In genomic region chr7:116214921-116215320, GRCh38 we compare ENCODE assay signal across 18 cellular contexts. TPM values are rescaled to one million over a fixed set of nuclear protein-coding genes. Genes with fewer than 3 reads are reported as not detected.
DNase-seq lines count a peak whose midpoint lies in the region; ATAC-seq, FAIRE-seq and TF ChIP-seq lines count a peak whose summit lies in the region.
"Had no signal": no experiment of that assay in that cellular context is flagged by ENCODE, and none has a peak within 500 bp of the region (broad histone marks: within the 10 kb centered on the region; RNA-seq: fewer than 3 reads in every experiment).

No MANE protein-coding gene starts in this region.

- peaks cover 80% of the 10 kb centered on the region for H3K4me1 Mint-ChIP-seq in activated T-cell treated with anti-CD3 and anti-CD28 coated beads, Interleukin-2, amount 50 U/mL, for 72 hours (ENCODE audit: low read depth)
- H3K4me1 Mint-ChIP-seq in activated B cell treated with CpG ODN at 0.5 μM for 24 hours, result peaks cover 77% of the 10 kb centered on the region

- H3K9me3 ChIP-seq in endothelial cell of umbilical vein (replicated peaks; ENCODE audit: control insufficient read depth, insufficient read depth, low read length) (no peaks in the 10 kb centered on the region), thoracic aorta (no peaks in the 10 kb centered on the region)
- H3K9me3 ChIP-seq: lower lobe of right lung, upper lobe of right lung had no signal

- dilution Hi-C loops in endothelial cell of umbilical vein (cut with MboI; ENCODE audit: extremely low pct_ligation_motif_present, low sequenced_read_pairs), result no loop called here

- no peak for ATAC-seq in activated T-cell treated with anti-CD3 and anti-CD28 coated beads, Interleukin-2, amount 50 U/mL, for 72 hours (replicated peaks in 1 of 2)
- ATAC-seq in activated B cell treated with CpG ODN at 0.5 μM for 24 hours (ENCODE audit: low read depth), result no peak
- ATAC-seq in thoracic aorta (ENCODE audit: insufficient number of reproducible peaks, low FRiP score, low read depth), result no peak
- ATAC-seq: lower lobe of right lung, upper lobe of right lung had no signal

- H3K36me3 ChIP-seq in endothelial cell of umbilical vein (ENCODE audit: control insufficient read depth in 2 of 2, extremely low read depth in 1 of 2, insufficient read depth in 2 of 2, low read length in 2 of 2) (no peaks in the 10 kb centered on the region), thoracic aorta (no peaks in the 10 kb centered on the region)
- H3K36me3 ChIP-seq: lower lobe of right lung, upper lobe of right lung had no signal

- FAIRE-seq in endothelial cell of umbilical vein (lab: Jason Lieb, UNC), result no peak
- FAIRE-seq: RCC 7860 had no signal

- TF ChIP-seq CTCF in activated B cell treated with CpG ODN at 0.5 μM for 24 hours (IDR thresholded peaks at IDR 0.05) (no peak), endothelial cell of umbilical vein (IDR thresholded peaks at IDR 0.05; ENCODE audit: extremely low read depth in 1 of 2, insufficient read depth in 1 of 2, low read depth in 1 of 2, low read length in 2 of 2) (no peak), thoracic aorta (IDR thresholded peaks at IDR 0.05) (no peak)

- no peaks in the 10 kb centered on the region for H3K27me3 ChIP-seq in endothelial cell of umbilical vein (ENCODE audit: control insufficient read depth in 2 of 2, insufficient read depth in 2 of 2, low read length in 2 of 2)
- H3K27me3 ChIP-seq in thoracic aorta (replicated peaks; ENCODE audit: insufficient read depth), result no peaks in the 10 kb centered on the region
- H3K27me3 ChIP-seq: upper lobe of right lung had no signal

- DNase-seq in activated T-cell treated with anti-CD3 and anti-CD28 coated beads, Interleukin-2, amount 50 U/mL, for 72 hours, result no peak
- no peak for DNase-seq in activated T-cell treated with anti-CD3 and anti-CD28 coated beads, Interleukin-2, amount 50 U/mL, for 1 hour
- DNase-seq in activated B cell treated with CpG ODN at 0.5 μM for 24 hours (no peak), endothelial cell of umbilical vein (ENCODE audit: low read depth, low spot score) (no peak), thoracic aorta (ENCODE audit: low spot score) (no peak), cortex of kidney (lab: John Stamatoyannopoulos, UW) (no peak), DMS79 treated with DMSO at 0.1 percent for 48 hours (lab: John Stamatoyannopoulos, UW) (no peak), NCI-H226 (no peak)
- DNase-seq: DMS153; foreskin fibroblast; lower lobe of right lung; NCI-H187 treated with DMSO at 0.1 percent for 48 hours; NCI-H526; nephron progenitor cell; stimulated activated CD4-positive, alpha-beta T cell treated with anti-CD3 and anti-CD28 coated beads, Interleukin-1b, Interleukin-23, amount 100 ng/mL, for 48 hours; upper lobe of right lung had no signal

- POLR2A ChIA-PET in activated B cell treated with CpG ODN at 0.5 μM for 24 hours (lab: Charles Lee), result interaction anchor here (1.3 kb wide), 1 partner anchor 9 kb away, joined by 5 read pairs; no protein-coding TSS in a partner anchor
- POLR2A ChIA-PET in endothelial cell of umbilical vein (lab: Charles Lee), result no interaction called here

- CTCF ChIA-PET in activated B cell treated with CpG ODN at 0.5 μM for 24 hours (lab: Charles Lee), result interaction anchor here (1.4 kb wide), 1 partner anchor 41 kb away, joined by 3 read pairs; no protein-coding TSS in a partner anchor
- CTCF ChIA-PET in endothelial cell of umbilical vein (lab: Charles Lee), result interaction anchor here (5.2 kb wide), 1 partner anchor 35 kb away, joined by 26 read pairs; no protein-coding TSS in a partner anchor

- H3K79me2 ChIP-seq in endothelial cell of umbilical vein (ENCODE audit: control insufficient read depth, insufficient read depth, low read length), result peaks cover 76% of the 10 kb centered on the region

- H3K9me3 Mint-ChIP-seq in activated T-cell treated with anti-CD3 and anti-CD28 coated beads, Interleukin-2, amount 50 U/mL, for 72 hours, result no peaks in the 10 kb centered on the region
- no peaks in the 10 kb centered on the region for H3K9me3 Mint-ChIP-seq in activated B cell treated with CpG ODN at 0.5 μM for 24 hours
- H3K9me3 Mint-ChIP-seq: activated T-helper 2 cell treated with anti-CD3 and anti-CD28 coated beads, Interferon-gamma antibody, Interleukin-2, Interleukin-4, amounts not matched to agents 10 μg/mL and 5 μg/mL and 100 μg/mL, durations not matched to agents 14 hours and 24 hours and 36 hours; nephron progenitor cell had no signal

- intact Hi-C loops in activated B cell treated with CpG ODN at 0.5 μM for 24 hours (cut with micrococcal nuclease) (loop anchor here (5.0 kb wide), 1 partner anchor 1293 kb away; the partner anchor contains the start of gene MDFIC), endothelial cell of umbilical vein (cut with micrococcal nuclease) (loop anchor here (5.0 to 10.0 kb wide), 2 partner anchors 460 to 657 kb away; partner anchors contain the start of gene MET)

- H3K36me3 Mint-ChIP-seq in activated T-cell treated with anti-CD3 and anti-CD28 coated beads, Interleukin-2, amount 50 U/mL, for 72 hours (ENCODE audit: insufficient read depth in 2 of 2), result peaks cover 4 to 8% of the 10 kb centered on the region in 2 donors
- peaks cover 28% of the 10 kb centered on the region for H3K36me3 Mint-ChIP-seq in activated B cell treated with CpG ODN at 0.5 μM for 24 hours (ENCODE audit: low read depth)

- peak overlapping the region; percentile 89 for H3K27ac Mint-ChIP-seq in activated T-cell treated with anti-CD3 and anti-CD28 coated beads, Interleukin-2, amount 50 U/mL, for 72 hours
- peak overlapping the region; percentile 19 for H3K27ac Mint-ChIP-seq in activated B cell treated with CpG ODN at 0.5 μM for 24 hours
- H3K27ac Mint-ChIP-seq: activated T-helper 2 cell treated with anti-CD3 and anti-CD28 coated beads, Interferon-gamma antibody, Interleukin-2, Interleukin-4, amounts not matched to agents 10 μg/mL and 5 μg/mL and 100 μg/mL, durations not matched to agents 14 hours and 24 hours and 36 hours had no signal

- no peak overlapping the region for H3K4me3 ChIP-seq in endothelial cell of umbilical vein (replicated peaks in 1 of 3; ENCODE audit: insufficient read depth in 1 of 3, low read depth in 1 of 3, low read length in 3 of 3)
- peak overlapping the region; percentile 90 for H3K4me3 ChIP-seq in thoracic aorta
- H3K4me3 ChIP-seq: lower lobe of right lung, upper lobe of right lung had no signal

- H3K4me2 ChIP-seq in endothelial cell of umbilical vein (ENCODE audit: insufficient read depth, low read length), result peak overlapping the region; percentile 94

- H2AFZ ChIP-seq in endothelial cell of umbilical vein (ENCODE audit: low read depth, low read length), result no peak overlapping the region

- peak overlapping the region; percentile 33 to 97 for H3K4me3 Mint-ChIP-seq in activated T-cell treated with anti-CD3 and anti-CD28 coated beads, Interleukin-2, amount 50 U/mL, for 72 hours
- peak overlapping the region; percentile 58 for H3K4me3 Mint-ChIP-seq in activated B cell treated with CpG ODN at 0.5 μM for 24 hours
- H3K4me3 Mint-ChIP-seq: nephron progenitor cell had no signal

- no peaks in the 10 kb centered on the region for H4K20me1 ChIP-seq in endothelial cell of umbilical vein (replicated peaks; ENCODE audit: control insufficient read depth, extremely low read depth, insufficient read depth, low read length)

- TF ChIP-seq POLR2A in endothelial cell of umbilical vein (IDR thresholded peaks at IDR 0.05; ENCODE audit: low read depth, low read length), result no peak

- no peak overlapping the region for H3K9ac ChIP-seq in endothelial cell of umbilical vein (replicated peaks; ENCODE audit: extremely low read depth, insufficient read depth, low read length)

- BruUV-seq in endothelial cell of umbilical vein (replicated peaks; lab: Mats Ljungman, UMichigan), result no TSS peak

- no peak overlapping the region for H3K27ac ChIP-seq in endothelial cell of umbilical vein (ENCODE audit: insufficient read depth, low read depth, low read length)
- peak overlapping the region; percentile 97 for H3K27ac ChIP-seq in thoracic aorta
- H3K27ac ChIP-seq: lower lobe of right lung, upper lobe of right lung had no signal

- no peaks in the 10 kb centered on the region for H3K27me3 Mint-ChIP-seq in activated T-cell treated with anti-CD3 and anti-CD28 coated beads, Interleukin-2, amount 50 U/mL, for 72 hours (ENCODE audit: low read depth)
- no peaks in the 10 kb centered on the region for H3K27me3 Mint-ChIP-seq in activated B cell treated with CpG ODN at 0.5 μM for 24 hours

- no peaks in the 10 kb centered on the region for H3K9me1 ChIP-seq in endothelial cell of umbilical vein (replicated peaks; ENCODE audit: control insufficient read depth, extremely low read depth, insufficient read depth, low read length)

- peaks cover 72% of the 10 kb centered on the region for H3K4me1 ChIP-seq in endothelial cell of umbilical vein (ENCODE audit: control insufficient read depth, extremely low read depth, insufficient read depth, low read length)
- peaks cover 44 to 60% of the 10 kb centered on the region in 2 donors for H3K4me1 ChIP-seq in thoracic aorta (ENCODE audit: control insufficient read depth in 1 of 2, low read depth in 2 of 2)

TF ChIP-seq in endothelial cell of umbilical vein, 7 proteins besides CTCF, POLR2A, EP300 and RAD21 (continues in another document):
- TF ChIP-seq, protein P1, sequence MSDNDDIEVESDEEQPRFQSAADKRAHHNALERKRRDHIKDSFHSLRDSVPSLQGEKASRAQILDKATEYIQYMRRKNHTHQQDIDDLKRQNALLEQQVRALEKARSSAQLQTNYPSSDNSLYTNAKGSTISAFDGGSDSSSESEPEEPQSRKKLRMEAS (IDR thresholded peaks at IDR 0.05; ENCODE audit: insufficient read depth, insufficient read length), result no peak
- TF ChIP-seq JUN (IDR thresholded peaks at IDR 0.05; ENCODE audit: borderline replicate concordance, insufficient read depth, insufficient read length, low read depth) (no peak), GATA2 (IDR thresholded peaks at IDR 0.05; ENCODE audit: insufficient read depth, insufficient read length, low read depth, low read length) (no peak), EZH2 (IDR thresholded peaks at IDR 0.05; ENCODE audit: borderline replicate concordance, low read depth, low read length, severe bottlenecking) (no peak), MYC (IDR thresholded peaks at IDR 0.05; ENCODE audit: low read depth, low read length) (no peak), FOS (IDR thresholded peaks at IDR 0.05; ENCODE audit: borderline replicate concordance, insufficient read depth, low read length) (no peak)

RNA-seq across cellular contexts. Expression of gene TES, which starts 4.6 kb away (rescaled TPM):
- total RNA-seq in activated T-cell treated with anti-CD3 and anti-CD28 coated beads, Interleukin-2, amount 50 U/mL, for 72 hours, result 100 to 1,000 TPM; 121 to 125 TPM
- total RNA-seq in activated B cell treated with CpG ODN at 0.5 μM for 24 hours (77.9 and 82.8 TPM in 2 replicates), endothelial cell of umbilical vein (50.5 and 64.8 TPM in 2 replicates), thoracic aorta (100 to 1,000 TPM; 186 to 215 TPM)
- polyA plus RNA-seq in endothelial cell of umbilical vein, result 31.3 and 35.3 TPM in 2 replicates
- polyA plus RNA-seq in endothelial cell of umbilical vein (2011; cell fraction: cytosol; rRNA removed), result 31.6 and 33.6 TPM in 2 replicates
- 116 and 122 TPM in 2 replicates for polyA plus RNA-seq in endothelial cell of umbilical vein (2011; cell fraction: nucleus; rRNA removed)
- polyA plus RNA-seq in endothelial cell of umbilical vein (2012), result 28.0 and 38.8 TPM in 2 replicates
- 44.3 and 48.7 TPM in 2 replicates for polyA minus RNA-seq in endothelial cell of umbilical vein
- 39.0 TPM for polyA minus RNA-seq in endothelial cell of umbilical vein (2011; cell fraction: cytosol; rRNA and poly(A)+ RNA removed)
- 72.9 and 85.3 TPM in 2 replicates for polyA minus RNA-seq in endothelial cell of umbilical vein (2011; cell fraction: nucleus; rRNA and poly(A)+ RNA removed)
